10 cellular contexts compared by ENCODE assay signal in the genomic region with DNA sequence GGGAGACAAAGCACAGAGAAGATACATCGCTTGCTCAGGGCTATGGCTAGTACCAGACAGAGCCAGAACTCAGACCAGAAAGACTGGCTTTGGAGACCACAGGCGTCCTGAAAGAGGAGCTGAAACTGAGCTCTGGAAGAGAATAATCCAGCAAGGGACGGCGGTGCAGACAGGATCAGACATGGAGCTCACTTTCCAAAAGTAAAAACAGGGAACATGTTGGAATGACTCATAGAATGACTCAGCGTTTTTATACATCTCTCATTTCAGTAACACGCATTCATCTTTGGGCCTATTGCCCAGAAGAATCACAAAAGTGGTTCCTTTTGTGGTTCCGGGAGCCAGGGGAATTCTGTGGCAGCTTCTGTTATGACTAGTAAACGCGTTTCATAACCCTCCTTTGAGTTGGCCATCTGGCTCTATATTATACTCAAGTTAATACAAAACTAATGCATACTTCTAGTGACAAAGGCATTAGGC. TPM values are rescaled to one million over a fixed set of nuclear protein-coding genes. Genes with fewer than 3 reads are reported as not detected.
DNase-seq lines count a peak whose midpoint lies in the region; ATAC-seq and TF ChIP-seq lines count a peak whose summit lies in the region.
"Had no signal": no experiment of that assay in that cellular context is flagged by ENCODE, and none has a peak within 500 bp of the region (broad histone marks: within the 10 kb centered on the region; RNA-seq: fewer than 3 reads in every experiment).

No MANE protein-coding gene starts in this region.

- intact Hi-C loops in sigmoid colon (cut with DNase I), result no loop called here

- peak overlapping the region; percentile 33 for H3K27ac Mint-ChIP-seq in endodermal cell
- no peak overlapping the region for H3K27ac Mint-ChIP-seq in natural killer cell treated with Interleukin-12 subunit alpha and Interleukin-12 subunit beta and Interleukin-15 and Interleukin-18, amount 100 ng/mL, for 72 hours

- no peak overlapping the region for H3K4me3 Mint-ChIP-seq in endodermal cell
- no peak overlapping the region for H3K4me3 Mint-ChIP-seq in natural killer cell treated with Interleukin-12 subunit alpha and Interleukin-12 subunit beta and Interleukin-15 and Interleukin-18, amount 100 ng/mL, for 72 hours

- no peaks in the 10 kb centered on the region for H3K27me3 ChIP-seq in endodermal cell (ENCODE audit: control insufficient read depth, insufficient read depth, low read length, poor library complexity, severe bottlenecking)
- no peaks in the 10 kb centered on the region for H3K27me3 ChIP-seq in sigmoid colon

- H3K4me3 ChIP-seq in endodermal cell (ENCODE audit: low read length) (no peak overlapping the region), sigmoid colon (no peak overlapping the region)
- H3K4me3 ChIP-seq: heart right ventricle had no signal

- DNase-seq in GM04504 (ENCODE audit: low read depth) (peak; percentile 96), LoVo (ENCODE audit: low spot score) (peak; percentile 60), endodermal cell (no peak), sigmoid colon (peak; percentile 76), GDM1 (lab: John Stamatoyannopoulos, UW) (no peak), NCI-H1105 treated with DMSO at 0.1 percent for 48 hours (lab: John Stamatoyannopoulos, UW) (no peak)
- DNase-seq in natural killer cell treated with Interleukin-12 subunit alpha and Interleukin-12 subunit beta and Interleukin-15 and Interleukin-18, amount 100 ng/mL, for 72 hours (ENCODE audit: low spot score), result no peak

- no peaks in the 10 kb centered on the region for H3K27me3 Mint-ChIP-seq in endodermal cell (ENCODE audit: insufficient read depth)
- H3K27me3 Mint-ChIP-seq in natural killer cell treated with Interleukin-12 subunit alpha and Interleukin-12 subunit beta and Interleukin-15 and Interleukin-18, amount 100 ng/mL, for 72 hours, result peaks cover 7 to 18% of the 10 kb centered on the region in 2 donors

- peak in 1 of 4 donors; percentile 54 for TF ChIP-seq EP300 in sigmoid colon (IDR thresholded peaks at IDR 0.05)

- WGBS in endodermal cell (ENCODE audit: insufficient coverage in 1 of 2, insufficient read length in 1 of 2), 2 experiments, result 84% methylated on average over 7 to 9 of the region's 9 CpGs
- WGBS in sigmoid colon, 2 donors, result 32 to 52% methylated on average over 9 of the region's 9 CpGs

- no peak for TF ChIP-seq POLR2A in sigmoid colon (IDR thresholded peaks at IDR 0.05)

- no peak overlapping the region for H3K9ac ChIP-seq in endodermal cell (ENCODE audit: extremely low read depth, low read length, poor library complexity, severe bottlenecking)
- H3K9ac ChIP-seq: KMS-11 had no signal

- H3K9me3 ChIP-seq in endodermal cell (ENCODE audit: control insufficient read depth, low read length) (peaks cover 6% of the 10 kb centered on the region), sigmoid colon (no peaks in the 10 kb centered on the region)
- H3K9me3 ChIP-seq: heart right ventricle had no signal

- H3K27ac ChIP-seq in endodermal cell (ENCODE audit: low read depth, low read length), result no peak overlapping the region
- H3K27ac ChIP-seq in sigmoid colon, result peak overlapping the region; percentile 15 to 70 (median 62)
- H3K27ac ChIP-seq: KMS-11 had no signal

- ATAC-seq in GM21825 (IDR thresholded peaks at IDR 0.05; ENCODE audit: unreplicated experiment), result peak; percentile 91
- no peak for ATAC-seq in natural killer cell treated with Interleukin-12 subunit alpha and Interleukin-12 subunit beta and Interleukin-15 and Interleukin-18, amount 100 ng/mL, for 72 hours

- no peak for TF ChIP-seq CTCF in endodermal cell (conservative IDR thresholded peaks at IDR 0.05)
- TF ChIP-seq CTCF in sigmoid colon (IDR thresholded peaks at IDR 0.05), result no peak

- no peaks in the 10 kb centered on the region for H3K4me1 Mint-ChIP-seq in endodermal cell
- peaks cover 0 to 9% of the 10 kb centered on the region in 2 donors for H3K4me1 Mint-ChIP-seq in natural killer cell treated with Interleukin-12 subunit alpha and Interleukin-12 subunit beta and Interleukin-15 and Interleukin-18, amount 100 ng/mL, for 72 hours (ENCODE audit: low read depth in 2 of 2)

- no peaks in the 10 kb centered on the region for H3K36me3 ChIP-seq in endodermal cell (ENCODE audit: control insufficient read depth, insufficient read depth, low read length)
- H3K36me3 ChIP-seq in sigmoid colon, result no peaks in the 10 kb centered on the region
- H3K36me3 ChIP-seq: heart right ventricle had no signal

- no peaks in the 10 kb centered on the region for H3K36me3 Mint-ChIP-seq in endodermal cell (ENCODE audit: low read depth)
- H3K36me3 Mint-ChIP-seq in natural killer cell treated with Interleukin-12 subunit alpha and Interleukin-12 subunit beta and Interleukin-15 and Interleukin-18, amount 100 ng/mL, for 72 hours, result no peaks in the 10 kb centered on the region

- peaks cover 4% of the 10 kb centered on the region for H3K9me3 Mint-ChIP-seq in endodermal cell
- no peaks in the 10 kb centered on the region for H3K9me3 Mint-ChIP-seq in natural killer cell treated with Interleukin-12 subunit alpha and Interleukin-12 subunit beta and Interleukin-15 and Interleukin-18, amount 100 ng/mL, for 72 hours

- no peaks in the 10 kb centered on the region for H3K4me1 ChIP-seq in endodermal cell (ENCODE audit: control insufficient read depth, insufficient read depth, low read length)
- H3K4me1 ChIP-seq in sigmoid colon, result peaks cover 0 to 37% (median 21%) of the 10 kb centered on the region in 4 donors

RNA-seq across cellular contexts. Expression of a gene that starts 37.2 kb away (rescaled TPM):
- total RNA-seq in endodermal cell, result not detected
- not detected for polyA plus RNA-seq in endodermal cell (2013, experiment 1 of 2)
- not detected for polyA plus RNA-seq in endodermal cell (2013, experiment 2 of 2)
- total RNA-seq in sigmoid colon, result not detected
- polyA plus RNA-seq in sigmoid colon, result 10 to 100 TPM in 1 of 3 donors, 1 to 10 TPM in 2; 1.4 to 11.0 (median 3.6) TPM
- under 1 TPM; 0.12 to 0.81 TPM for total RNA-seq in natural killer cell treated with Interleukin-12 subunit alpha and Interleukin-12 subunit beta and Interleukin-15 and Interleukin-18, amount 100 ng/mL, for 72 hours
- total RNA-seq: heart right ventricle had no signal

Comparison
In these comparisons a context has a peak if more than half of its experiments do, and no peak if none do; other contexts are left out.
1. DNase-seq: peak in GM04504 (single experiment), LoVo (single experiment) and sigmoid colon (single experiment); none in endodermal cell (single experiment), GDM1 (single experiment), NCI-H1105 treated with DMSO at 0.1 percent for 48 hours (single experiment) and natural killer cell treated with Interleukin-12 subunit alpha and Interleukin-12 subunit beta and Interleukin-15 and Interleukin-18, amount 100 ng/mL, for 72 hours (single experiment).